Comparison of ENCODE assay signal across 21 cellular contexts in genomic region chr1:30733520-30733919, GRCh38. TPM values are rescaled to one million over a fixed set of nuclear protein-coding genes. Genes with fewer than 3 reads are reported as not detected.
DNase-seq lines count a peak whose midpoint lies in the region; ATAC-seq and TF ChIP-seq lines count a peak whose summit lies in the region.
"Had no signal": no experiment of that assay in that cellular context is flagged by ENCODE, and none has a peak within 500 bp of the region (broad histone marks: within the 10 kb centered on the region; RNA-seq: fewer than 3 reads in every experiment).

No MANE protein-coding gene starts in this region.

- peak overlapping the region in 7 of 11 experiments; percentile 2 to 78 (median 67); a peak in 11 of 22 replicates for H3K27ac ChIP-seq in BLaER1 treated with 17β-estradiol and CSF1 and Interleukin-3, amounts not matched to agents 10 nM and 100 nM
- peak overlapping the region; percentile 42 for H3K27ac ChIP-seq in angular gyrus (ENCODE audit: low read depth, low read length)
- no peak overlapping the region for H3K27ac ChIP-seq in neuronal stem cell (replicated peaks; ENCODE audit: low read length)
- H3K27ac ChIP-seq: breast epithelium, gastroesophageal sphincter, right lobe of liver, RWPE1, upper lobe of right lung had no signal

- no peak overlapping the region for H2BK12ac ChIP-seq in neuronal stem cell (ENCODE audit: low read length)

- DNase-seq in neuronal stem cell (ENCODE audit: low spot score) (no peak), NCI-H1694 treated with DMSO at 0.1 percent for 48 hours (lab: John Stamatoyannopoulos, UW) (no peak), NCI-H345 (lab: John Stamatoyannopoulos, UW) (no peak)
- DNase-seq: activated CD4-positive, alpha-beta T cell treated with anti-CD3 and anti-CD28 coated beads, Interleukin-2, amount 50 U/mL, for 1 hour; activated naive CD4-positive, alpha-beta T cell treated with anti-CD3 and anti-CD28 coated beads, Interleukin-2, amount 50 U/mL, for 16 hours; COR-L47; NCI-H1417; NCI-H2171; occipital lobe; right lobe of liver; stimulated activated naive CD4-positive, alpha-beta T cell treated with Interleukin-2 at 50 U/mL for 16 hours; upper lobe of right lung had no signal

- peak overlapping the region in 3 of 11 experiments; percentile 26 to 32 (median 31); a peak in 5 of 22 replicates for H3K9ac ChIP-seq in BLaER1 treated with 17β-estradiol and CSF1 and Interleukin-3, amounts not matched to agents 10 nM and 100 nM
- no peak overlapping the region for H3K9ac ChIP-seq in neuronal stem cell (ENCODE audit: low read depth, low read length, poor library complexity)

- TF ChIP-seq POLR2A in GM18951 (IDR thresholded peaks at IDR 0.05; ENCODE audit: extremely low read depth, insufficient read depth, insufficient read length) = peak; percentile 24

- peaks cover 61 to 96% (median 76%) of the 10 kb centered on the region in 11 experiments for H4K20me1 ChIP-seq in BLaER1 treated with 17β-estradiol and CSF1 and Interleukin-3, amounts not matched to agents 10 nM and 100 nM

- H2AK5ac ChIP-seq in neuronal stem cell (ENCODE audit: low read depth, low read length) = peak overlapping the region; percentile 18

- H2BK5ac ChIP-seq in neuronal stem cell (ENCODE audit: low read length) = no peak overlapping the region

- H3K9me3 ChIP-seq in BLaER1 treated with 17β-estradiol and CSF1 and Interleukin-3, amounts not matched to agents 10 nM and 100 nM (replicated peaks in 1 of 11) = peaks cover 0 to 3% (median 0%) of the 10 kb centered on the region in 11 experiments; a peak in 1 of 22 replicates
- no peaks in the 10 kb centered on the region for H3K9me3 ChIP-seq in neuronal stem cell (replicated peaks in 1 of 2; ENCODE audit: control insufficient read depth in 2 of 2, insufficient read depth in 1 of 2, low read depth in 1 of 2, low read length in 2 of 2)
- H3K9me3 ChIP-seq: breast epithelium, gastroesophageal sphincter, right lobe of liver, upper lobe of right lung had no signal

- peaks cover 62 to 63% (median 62%) of the 10 kb centered on the region in 11 experiments for H3K36me3 ChIP-seq in BLaER1 treated with 17β-estradiol and CSF1 and Interleukin-3, amounts not matched to agents 10 nM and 100 nM
- no peaks in the 10 kb centered on the region for H3K36me3 ChIP-seq in neuronal stem cell (replicated peaks in 1 of 2; ENCODE audit: control insufficient read depth in 2 of 2, insufficient read depth in 2 of 2, low read length in 2 of 2)
- H3K36me3 ChIP-seq: breast epithelium had no signal

- H3K14ac ChIP-seq in neuronal stem cell (ENCODE audit: low read length) = no peak overlapping the region

- H2AFZ ChIP-seq in neuronal stem cell (ENCODE audit: low read length) = no peak overlapping the region

- H3K4me2 ChIP-seq in BLaER1 treated with 17β-estradiol and CSF1 and Interleukin-3, amounts not matched to agents 10 nM and 100 nM = peak overlapping the region in 9 of 11 experiments; percentile 11 to 99 (median 69); a peak in 17 of 22 replicates
- H3K4me2 ChIP-seq in neuronal stem cell (ENCODE audit: insufficient read depth, low read length, poor library complexity, severe bottlenecking) = no peak overlapping the region

- H2BK120ac ChIP-seq in neuronal stem cell (ENCODE audit: low read depth, low read length) = no peak overlapping the region

- no CpG with 5 or more reads among the region's 9 CpGs for WGBS in neuronal stem cell (ENCODE audit: extremely low coverage in 2 of 2, insufficient read length in 2 of 2, insufficient replicate concordance in 1 of 2), 2 donors

- no peak overlapping the region for H3K18ac ChIP-seq in neuronal stem cell (ENCODE audit: low read length)

- in situ Hi-C loops in GM18951 (cut with MboI; ENCODE audit: low sequenced_read_pairs, unreplicated experiment) = no loop called here

- H4K91ac ChIP-seq in neuronal stem cell (ENCODE audit: low read depth, low read length, poor library complexity) = no peak overlapping the region

- H4K8ac ChIP-seq in neuronal stem cell (ENCODE audit: low read depth, low read length) = no peak overlapping the region

- H3K79me1 ChIP-seq in neuronal stem cell (ENCODE audit: low read depth, low read length) = no peaks in the 10 kb centered on the region

- H2BK15ac ChIP-seq in neuronal stem cell (ENCODE audit: low read length) = no peak overlapping the region

- ATAC-seq in GM19328 (IDR thresholded peaks at IDR 0.05; ENCODE audit: unreplicated experiment) = no peak
- no peak for ATAC-seq in HG03097 (IDR thresholded peaks at IDR 0.05; ENCODE audit: low FRiP score, unreplicated experiment)
- ATAC-seq: esophagus mucosa, gastroesophageal sphincter, right lobe of liver, upper lobe of right lung had no signal

- H3K27me3 ChIP-seq in BLaER1 treated with 17β-estradiol and CSF1 and Interleukin-3, amounts not matched to agents 10 nM and 100 nM = peaks cover 0 to 3% (median 0%) of the 10 kb centered on the region in 11 experiments; a peak in 1 of 22 replicates
- no peaks in the 10 kb centered on the region for H3K27me3 ChIP-seq in neuronal stem cell (ENCODE audit: control insufficient read depth in 3 of 3, insufficient read depth in 3 of 3, low read depth in 1 of 3, low read length in 3 of 3)
- H3K27me3 ChIP-seq: breast epithelium, right lobe of liver, upper lobe of right lung had no signal

- no peak overlapping the region for H3K23ac ChIP-seq in neuronal stem cell (ENCODE audit: low read depth, low read length, poor library complexity)

- H3K4me1 ChIP-seq in BLaER1 treated with 17β-estradiol and CSF1 and Interleukin-3, amounts not matched to agents 10 nM and 100 nM = peaks cover 85 to 100% (median 99%) of the 10 kb centered on the region in 10 experiments
- H3K4me1 ChIP-seq in neuronal stem cell (ENCODE audit: control insufficient read depth in 2 of 2, insufficient read depth in 1 of 2, low read depth in 1 of 2, low read length in 2 of 2) = peaks cover 2 to 9% of the 10 kb centered on the region in 2 donors
- H3K4me1 ChIP-seq: breast epithelium, right lobe of liver, upper lobe of right lung had no signal

- no peak overlapping the region for H3K4me3 ChIP-seq in BLaER1 treated with 17β-estradiol and CSF1 and Interleukin-3, amounts not matched to agents 10 nM and 100 nM
- no peak overlapping the region for H3K4me3 ChIP-seq in neuronal stem cell (ENCODE audit: low read length in 2 of 2)
- H3K4me3 ChIP-seq: breast epithelium, gastroesophageal sphincter, right lobe of liver, upper lobe of right lung had no signal

- no peak overlapping the region for H3K4ac ChIP-seq in neuronal stem cell (ENCODE audit: low read length)

RNA-seq across cellular contexts. Expression of gene MATN1, which starts 10.1 kb away (rescaled TPM):
- 0.04 TPM for polyA plus RNA-seq in neuronal stem cell (2013, experiment 1 of 2)
- polyA plus RNA-seq in neuronal stem cell (2013, experiment 2 of 2) = 0.01 TPM

RNA-seq across cellular contexts. Expression of gene LAPTM5, which starts 24.1 kb away (rescaled TPM):
- polyA plus RNA-seq in neuronal stem cell (2013, experiment 1 of 2) = 0.15 TPM
- polyA plus RNA-seq in neuronal stem cell (2013, experiment 2 of 2) = 0.10 TPM
